8 cellular contexts compared by ENCODE assay signal in genomic region chrX:41084360-41085104, GRCh38. TPM values are rescaled to one million over a fixed set of nuclear protein-coding genes. Genes with fewer than 3 reads are reported as not detected.
A peak's percentile ranks its signal among the peaks of the same experiment; 100 is the strongest.
DNase-seq lines count a peak whose midpoint lies in the region; ATAC-seq and TF ChIP-seq lines count a peak whose summit lies in the region.

No MANE protein-coding gene starts in this region.

- ATAC-seq in GM21737 (IDR thresholded peaks at IDR 0.05; ENCODE audit: unreplicated experiment), result peak; percentile 65

- peak overlapping the region; percentile 99 to 100 for H3K27ac ChIP-seq in esophagus (ENCODE audit: low read depth in 2 of 2, low read length in 1 of 2)
- peak overlapping the region; percentile 100 for H3K27ac ChIP-seq in mucosa of rectum (ENCODE audit: low read depth in 2 of 2, low read length in 2 of 2)

- no peaks in the 10 kb centered on the region for H3K9me3 ChIP-seq in esophagus (ENCODE audit: control insufficient read depth in 2 of 2, insufficient read depth in 1 of 2, low read depth in 1 of 2, low read length in 1 of 2)
- H3K9me3 ChIP-seq in mucosa of rectum (ENCODE audit: control insufficient read depth in 2 of 2, low read length in 2 of 2), result no peaks in the 10 kb centered on the region

- H3K4me3 ChIP-seq in esophagus (ENCODE audit: low read depth in 1 of 2, low read length in 2 of 2), result peak overlapping the region; percentile 59 to 81
- H3K4me3 ChIP-seq in mucosa of rectum (ENCODE audit: low read length in 2 of 2), result peak overlapping the region; percentile 93 to 99

- DNase-seq in DMS79 (lab: John Stamatoyannopoulos, UW) (peak; percentile 67), KG1 (lab: John Stamatoyannopoulos, UW) (peak; percentile 84)
- peak; percentile 99 to 100 for DNase-seq in activated T-cell treated with anti-CD3 and anti-CD28 coated beads, Interleukin-2, amount 50 U/mL, for 48 hours
- DNase-seq in stimulated activated CD8-positive, alpha-beta memory T cell treated with anti-CD3 and anti-CD28 coated beads, Interleukin-4, amount 100 ng/mL, for 4 hours (ENCODE audit: low read depth in 2 of 2, low spot score in 1 of 2), result peak; percentile 87 to 95

- H3K4me1 ChIP-seq in esophagus (ENCODE audit: control insufficient read depth in 2 of 2, insufficient read depth in 2 of 2, low read length in 1 of 2) (no peaks in the 10 kb centered on the region), mucosa of rectum (ENCODE audit: control insufficient read depth in 2 of 2, insufficient read depth in 2 of 2, low read length in 2 of 2) (peaks cover 3 to 8% of the 10 kb centered on the region in 2 donors)

- peak overlapping the region; percentile 97 to 99 for H3K9ac ChIP-seq in mucosa of rectum (ENCODE audit: low read depth in 1 of 2, low read length in 2 of 2)

- WGBS in esophagus, 2 donors, result 0 to 1% methylated on average over 50 to 65 of the region's 65 CpGs

- H3K36me3 ChIP-seq in esophagus (ENCODE audit: control insufficient read depth in 2 of 2, insufficient read depth in 2 of 2, low read length in 1 of 2), result no peaks in the 10 kb centered on the region
- no peaks in the 10 kb centered on the region for H3K36me3 ChIP-seq in mucosa of rectum (ENCODE audit: control insufficient read depth in 2 of 2, insufficient read depth in 2 of 2, low read length in 2 of 2)

- no peaks in the 10 kb centered on the region for H3K27me3 ChIP-seq in esophagus (ENCODE audit: control insufficient read depth in 1 of 2, insufficient read depth in 2 of 2, low read length in 2 of 2)
- H3K27me3 ChIP-seq in mucosa of rectum (ENCODE audit: control insufficient read depth in 2 of 2, insufficient read depth in 2 of 2, low read length in 2 of 2), result peaks cover 0 to 5% of the 10 kb centered on the region in 2 donors

TF ChIP-seq in PFSK-1, 5 proteins besides CTCF, POLR2A, EP300 and RAD21:
- TF ChIP-seq TAF1 (IDR thresholded peaks at IDR 0.05; ENCODE audit: borderline replicate concordance, insufficient read depth, low read length) (peak; percentile 63; the same call in 1 of the 2 replicates), SIN3A (IDR thresholded peaks at IDR 0.05; ENCODE audit: borderline replicate concordance, insufficient read depth, low read length) (no peak), FOXP2 (optimal IDR thresholded peaks at IDR 0.05; ENCODE audit: borderline replicate concordance, extremely low read depth, extremely low read length, insufficient read depth) (peak; percentile 98), REST (IDR thresholded peaks at IDR 0.05; ENCODE audit: insufficient read depth in 1 of 2, low read depth in 2 of 2, low read length in 2 of 2) (0 out of 4 replicates have a peak, but pooled peaks of 1 of the 2 experiments have one; percentile 8), POLR2AphosphoS5 (IDR thresholded peaks at IDR 0.05; ENCODE audit: low read depth, low read length) (peak; percentile 68; the same call in 1 of the 2 replicates)
TF ChIP-seq in PFSK-1: peak in this region for 4.

RNA-seq across cellular contexts. Expression of gene USP9X, which starts 0.7 kb away (rescaled TPM):
- polyA plus RNA-seq in PFSK-1 (2012; ENCODE audit: insufficient read length, low read depth), result 25.9 TPM
- 10 to 100 TPM in 1 of 2 donors, 1 to 10 TPM in 1; 8.6 to 13.7 TPM for polyA plus RNA-seq in esophagus

Comparison
In these comparisons a context has a peak if more than half of its experiments do, and no peak if none do; other contexts are left out.
1. Peak in every context shown above with its lines: DNase-seq, ATAC-seq, H3K4me3 ChIP-seq and H3K27ac ChIP-seq.